19 cellular contexts compared by ENCODE assay signal in the genomic region with DNA sequence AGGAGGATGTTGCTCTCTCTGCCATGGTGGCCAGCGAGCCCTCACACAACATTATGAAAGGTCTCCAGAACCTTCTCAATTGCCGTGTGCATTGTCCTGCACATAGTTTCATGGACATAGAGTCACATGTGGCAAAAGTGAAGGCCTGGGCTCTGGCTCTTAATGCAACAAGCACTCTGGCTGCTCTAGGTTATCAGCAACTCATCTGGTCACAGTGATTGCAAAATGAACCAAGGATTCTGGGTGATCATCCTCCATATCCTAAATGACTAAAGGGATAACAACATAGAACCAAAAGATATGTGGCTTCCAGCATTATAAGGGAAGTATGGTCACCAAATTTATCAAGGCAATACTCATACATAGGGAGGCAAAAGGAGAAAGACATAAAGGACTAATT.
DNase-seq lines count a peak whose midpoint lies in the region; ATAC-seq, FAIRE-seq and TF ChIP-seq lines count a peak whose summit lies in the region.
"Had no signal": no experiment of that assay in that cellular context is flagged by ENCODE, and none has a peak within 500 bp of the region (broad histone marks: within the 10 kb centered on the region; RNA-seq: fewer than 3 reads in every experiment).

No MANE protein-coding gene starts in this region.

- intact Hi-C loops in natural killer cell (cut with micrococcal nuclease): loop anchor here (1.0 kb wide), 1 partner anchor 58 kb away; no protein-coding TSS in a partner anchor
- intact Hi-C loops in activated CD4-positive, alpha-beta T cell treated with anti-CD3 and anti-CD28 coated beads, Interleukin-2, amount 10 ng/mL, durations not matched to agents 24 days and 14 days (cut with micrococcal nuclease): no loop called here

- H3K36me3 ChIP-seq in BE2C (no peaks in the 10 kb centered on the region; the same call in 1 of the 2 replicates), Karpas-422 (ENCODE audit: insufficient read depth, low read length) (no peaks in the 10 kb centered on the region), bronchial epithelial cell (ENCODE audit: control insufficient read depth, insufficient read depth, low read length) (no peaks in the 10 kb centered on the region), suprapubic skin (no peaks in the 10 kb centered on the region)
- H3K36me3 ChIP-seq: MG63 had no signal

- no peak overlapping the region for H2AFZ ChIP-seq in Karpas-422 (ENCODE audit: low read length)

- H3K4me3 Mint-ChIP-seq in natural killer cell: peak overlapping the region; percentile 91
- H3K4me3 Mint-ChIP-seq in activated CD4-positive, alpha-beta T cell treated with anti-CD3 and anti-CD28 coated beads, Interleukin-2, amount 10 ng/mL, durations not matched to agents 24 days and 14 days: no peak overlapping the region
- H3K4me3 Mint-ChIP-seq: CD4-positive, alpha-beta T cell; HFFc6 had no signal

- no peaks in the 10 kb centered on the region for H3K27me3 Mint-ChIP-seq in natural killer cell (ENCODE audit: low read depth in 2 of 2)
- H3K27me3 Mint-ChIP-seq in activated CD4-positive, alpha-beta T cell treated with anti-CD3 and anti-CD28 coated beads, Interleukin-2, amount 10 ng/mL, durations not matched to agents 24 days and 14 days: peaks cover 17% of the 10 kb centered on the region
- H3K27me3 Mint-ChIP-seq: CD4-positive, alpha-beta T cell had no signal

- 100% methylated on average over 2 of the region's 2 CpGs for WGBS in suprapubic skin

- no peaks in the 10 kb centered on the region for H3K9me2 ChIP-seq in Karpas-422 (replicated peaks; ENCODE audit: insufficient read depth, low read length)

- H3K9me3 ChIP-seq in BE2C (no peaks in the 10 kb centered on the region), Karpas-422 (ENCODE audit: low read length) (no peaks in the 10 kb centered on the region), suprapubic skin (no peaks in the 10 kb centered on the region)
- H3K9me3 ChIP-seq: MG63 had no signal

- H3K4me3 ChIP-seq in BE2C (ENCODE audit: low read depth, low read length) (peak overlapping the region; percentile 19), Karpas-422 (ENCODE audit: low read length) (no peak overlapping the region), bronchial epithelial cell (ENCODE audit: low read depth, low read length) (no peak overlapping the region), suprapubic skin (no peak overlapping the region)
- H3K4me3 ChIP-seq: MG63 had no signal

- H3K79me2 ChIP-seq in Karpas-422 (ENCODE audit: low read length): peaks cover 47% of the 10 kb centered on the region

- H3K4me1 Mint-ChIP-seq in natural killer cell: peaks cover 39 to 45% of the 10 kb centered on the region in 2 donors
- H3K4me1 Mint-ChIP-seq in activated CD4-positive, alpha-beta T cell treated with anti-CD3 and anti-CD28 coated beads, Interleukin-2, amount 10 ng/mL, durations not matched to agents 24 days and 14 days: peaks cover 3% of the 10 kb centered on the region

- no peaks in the 10 kb centered on the region for H4K20me1 ChIP-seq in Karpas-422 (ENCODE audit: insufficient read depth, low read depth, low read length)

- H3K27ac Mint-ChIP-seq in natural killer cell: peak overlapping the region; percentile 92 to 94
- H3K27ac Mint-ChIP-seq in activated CD4-positive, alpha-beta T cell treated with anti-CD3 and anti-CD28 coated beads, Interleukin-2, amount 10 ng/mL, durations not matched to agents 24 days and 14 days: no peak overlapping the region
- H3K27ac Mint-ChIP-seq: CD4-positive, alpha-beta T cell; HFFc6 had no signal

- DNase-seq in BE2C: no peak
- DNase-seq in Karpas-422: no peak
- no peak for DNase-seq in bronchial epithelial cell (ENCODE audit: low read depth)
- DNase-seq in natural killer cell: no peak
- no peak for DNase-seq in suprapubic skin (ENCODE audit: low spot score in 2 of 2)
- no peak for DNase-seq in activated CD4-positive, alpha-beta T cell treated with anti-CD3 and anti-CD28 coated beads, Interleukin-2, amount 10 ng/mL, durations not matched to agents 24 days and 14 days
- DNase-seq: ACHN; CD4-positive, alpha-beta T cell; DMS79; HFFc6; MG63; NCI-H2029 treated with DMSO at 0.1 percent for 48 hours; NCI-H2171 treated with DMSO at 0.1 percent for 48 hours; NCI-H510A; Right ventricle myocardium superior had no signal

- H3K27ac ChIP-seq in Karpas-422 (ENCODE audit: low read length) (peak overlapping the region; percentile 25; the same call in 1 of the 2 replicates), suprapubic skin (no peak overlapping the region)
- H3K27ac ChIP-seq: KMS-11 had no signal

- ATAC-seq in natural killer cell (no peak), GM18867 (IDR thresholded peaks at IDR 0.05; ENCODE audit: unreplicated experiment) (no peak)

- H3K36me3 Mint-ChIP-seq in natural killer cell: no peaks in the 10 kb centered on the region
- H3K36me3 Mint-ChIP-seq in activated CD4-positive, alpha-beta T cell treated with anti-CD3 and anti-CD28 coated beads, Interleukin-2, amount 10 ng/mL, durations not matched to agents 24 days and 14 days (ENCODE audit: low read depth): no peaks in the 10 kb centered on the region

- no peak for TF ChIP-seq CTCF in BE2C (IDR thresholded peaks at IDR 0.05; ENCODE audit: low read depth, low read length)
- no peak for TF ChIP-seq CTCF in bronchial epithelial cell (IDR thresholded peaks at IDR 0.05; ENCODE audit: insufficient read depth, low read length, severe bottlenecking)
- TF ChIP-seq CTCF in natural killer cell (IDR thresholded peaks at IDR 0.05): no peak
- TF ChIP-seq CTCF in suprapubic skin (IDR thresholded peaks at IDR 0.05): no peak

- H3K9me3 Mint-ChIP-seq in natural killer cell: no peaks in the 10 kb centered on the region
- H3K9me3 Mint-ChIP-seq in activated CD4-positive, alpha-beta T cell treated with anti-CD3 and anti-CD28 coated beads, Interleukin-2, amount 10 ng/mL, durations not matched to agents 24 days and 14 days: no peaks in the 10 kb centered on the region
- H3K9me3 Mint-ChIP-seq: CD4-positive, alpha-beta T cell; HFFc6 had no signal

- H3K4me2 ChIP-seq in Karpas-422 (ENCODE audit: low read depth, low read length, poor library complexity, severe bottlenecking): no peak overlapping the region
- H3K4me2 ChIP-seq: KMS-11 had no signal

- H3K9ac ChIP-seq in Karpas-422 (ENCODE audit: low read length): no peak overlapping the region
- H3K9ac ChIP-seq: KMS-11 had no signal

- TF ChIP-seq POLR2A in suprapubic skin (IDR thresholded peaks at IDR 0.05): no peak

- peak; percentile 40 for FAIRE-seq in bronchial epithelial cell (lab: Jason Lieb, UNC)
- FAIRE-seq: H54, RCC 7860 had no signal

- H3K4me1 ChIP-seq in BE2C: peaks cover 56% of the 10 kb centered on the region
- peaks cover 27% of the 10 kb centered on the region for H3K4me1 ChIP-seq in Karpas-422 (ENCODE audit: low read length)
- no peaks in the 10 kb centered on the region for H3K4me1 ChIP-seq in suprapubic skin

- no peak for TF ChIP-seq EP300 in suprapubic skin (IDR thresholded peaks at IDR 0.05)

- no peaks in the 10 kb centered on the region for H3K27me3 ChIP-seq in BE2C
- H3K27me3 ChIP-seq in Karpas-422 (ENCODE audit: low read length): no peaks in the 10 kb centered on the region
- no peaks in the 10 kb centered on the region for H3K27me3 ChIP-seq in bronchial epithelial cell (ENCODE audit: control insufficient read depth, insufficient read depth, low read length)
- H3K27me3 ChIP-seq in suprapubic skin: no peaks in the 10 kb centered on the region
- H3K27me3 ChIP-seq: MG63 had no signal
